In genomic region chr19:54470991-54471782, GRCh38 we compare ENCODE assay signal across 9 cellular contexts. TPM values are rescaled to one million over a fixed set of nuclear protein-coding genes. Genes with fewer than 3 reads are reported as not detected.
DNase-seq lines count a peak whose midpoint lies in the region; ATAC-seq and TF ChIP-seq lines count a peak whose summit lies in the region.
"Had no signal": no experiment of that assay in that cellular context is flagged by ENCODE, and none has a peak within 500 bp of the region (broad histone marks: within the 10 kb centered on the region; RNA-seq: fewer than 3 reads in every experiment).

No MANE protein-coding gene starts in this region.

- peaks cover 15% of the 10 kb centered on the region for H3K4me1 Mint-ChIP-seq in activated naive CD8-positive, alpha-beta T cell treated with anti-CD3 and anti-CD28 coated beads for 36 hours
- peaks cover 4% of the 10 kb centered on the region for H3K4me1 Mint-ChIP-seq in progenitor cell of endocrine pancreas (ENCODE audit: low read depth)

- H3K27me3 ChIP-seq in left ventricle myocardium inferior (ENCODE audit: low read depth) = peaks cover 41% of the 10 kb centered on the region

- peaks cover 44% of the 10 kb centered on the region for H3K4me1 ChIP-seq in left ventricle myocardium inferior

- no peaks in the 10 kb centered on the region for H3K36me3 Mint-ChIP-seq in activated naive CD8-positive, alpha-beta T cell treated with anti-CD3 and anti-CD28 coated beads for 36 hours
- no peaks in the 10 kb centered on the region for H3K36me3 Mint-ChIP-seq in progenitor cell of endocrine pancreas (ENCODE audit: insufficient read depth)

- ATAC-seq in HG03354 (IDR thresholded peaks at IDR 0.05; ENCODE audit: poor library complexity, severe bottlenecking, unreplicated experiment) = no peak
- ATAC-seq in HG03432 (IDR thresholded peaks at IDR 0.05; ENCODE audit: unreplicated experiment) = no peak

- intact Hi-C loops in left ventricle myocardium inferior (cut with micrococcal nuclease) = no loop called here

- H3K36me3 ChIP-seq in left ventricle myocardium inferior = no peaks in the 10 kb centered on the region

- no peak overlapping the region for H3K27ac Mint-ChIP-seq in activated naive CD8-positive, alpha-beta T cell treated with anti-CD3 and anti-CD28 coated beads for 36 hours
- no peak overlapping the region for H3K27ac Mint-ChIP-seq in progenitor cell of endocrine pancreas

- H3K27me3 Mint-ChIP-seq in activated naive CD8-positive, alpha-beta T cell treated with anti-CD3 and anti-CD28 coated beads for 36 hours = peaks cover 63% of the 10 kb centered on the region
- peaks cover 55% of the 10 kb centered on the region for H3K27me3 Mint-ChIP-seq in progenitor cell of endocrine pancreas

- DNase-seq in DMS53 treated with DMSO at 0.1 percent for 48 hours (lab: John Stamatoyannopoulos, UW; ENCODE audit: unreplicated experiment) = peak; percentile 23
- DNase-seq in activated naive CD8-positive, alpha-beta T cell treated with anti-CD3 and anti-CD28 coated beads for 36 hours = no peak
- DNase-seq in left ventricle myocardium inferior = peak; percentile 52
- peak; percentile 75 for DNase-seq in pons (ENCODE audit: low spot score)
- DNase-seq in activated naive CD4-positive, alpha-beta T cell (lab: John Stamatoyannopoulos, UW) = no peak
- DNase-seq in progenitor cell of endocrine pancreas (ENCODE audit: low spot score, unreplicated experiment) = no peak

- no peaks in the 10 kb centered on the region for H3K9me3 ChIP-seq in left ventricle myocardium inferior (replicated peaks)

- TF ChIP-seq CTCF in left ventricle myocardium inferior (IDR thresholded peaks at IDR 0.05; ENCODE audit: borderline replicate concordance) (no peak), progenitor cell of endocrine pancreas (IDR thresholded peaks at IDR 0.05; ENCODE audit: unreplicated experiment) (no peak)

- H3K27ac ChIP-seq in left ventricle myocardium inferior (replicated peaks) = peak overlapping the region; percentile 90

- no peaks in the 10 kb centered on the region for H3K9me3 Mint-ChIP-seq in activated naive CD8-positive, alpha-beta T cell treated with anti-CD3 and anti-CD28 coated beads for 36 hours
- no peaks in the 10 kb centered on the region for H3K9me3 Mint-ChIP-seq in progenitor cell of endocrine pancreas (ENCODE audit: low read depth)

- peak overlapping the region; percentile 51 for H3K4me3 Mint-ChIP-seq in activated naive CD8-positive, alpha-beta T cell treated with anti-CD3 and anti-CD28 coated beads for 36 hours
- H3K4me3 Mint-ChIP-seq in progenitor cell of endocrine pancreas (ENCODE audit: low read depth) = no peak overlapping the region

- H3K4me3 ChIP-seq in left ventricle myocardium inferior = peak overlapping the region; percentile 68

RNA-seq across cellular contexts. Expression of gene CDC42EP5, which starts 1.9 kb away (rescaled TPM):
- under 1 TPM in 1 of 2 experiments, not detected in 1; 0.34 TPM for total RNA-seq in activated naive CD8-positive, alpha-beta T cell treated with anti-CD3 and anti-CD28 coated beads for 36 hours
- 8.7 TPM for total RNA-seq in left ventricle myocardium inferior
- total RNA-seq in progenitor cell of endocrine pancreas = 1.6 and 2.1 TPM in 2 replicates

RNA-seq across cellular contexts. Expression of gene LENG9, which starts 7.6 kb away (rescaled TPM):
- 1 to 10 TPM; 4.3 to 4.9 TPM for total RNA-seq in activated naive CD8-positive, alpha-beta T cell treated with anti-CD3 and anti-CD28 coated beads for 36 hours
- total RNA-seq in left ventricle myocardium inferior (1.7 TPM), progenitor cell of endocrine pancreas (0.72 and 0.75 TPM in 2 replicates)

RNA-seq across cellular contexts. Expression of gene LENG8, which starts 22.2 kb away (rescaled TPM):
- total RNA-seq in activated naive CD8-positive, alpha-beta T cell treated with anti-CD3 and anti-CD28 coated beads for 36 hours = 100 to 1,000 TPM; 101 to 108 TPM
- total RNA-seq in left ventricle myocardium inferior (66.0 TPM), progenitor cell of endocrine pancreas (188 and 210 TPM in 2 replicates)

RNA-seq across cellular contexts. Expression of gene LAIR2, which starts 31.4 kb away (rescaled TPM):
- total RNA-seq in activated naive CD8-positive, alpha-beta T cell treated with anti-CD3 and anti-CD28 coated beads for 36 hours = 1 to 10 TPM; 1.8 to 2.4 TPM
- total RNA-seq in left ventricle myocardium inferior (not detected), progenitor cell of endocrine pancreas (not detected in 2 replicates)
- total RNA-seq: subcutaneous adipose tissue had no signal

RNA-seq across cellular contexts. Expression of gene TTYH1, which starts 55.9 kb away (rescaled TPM):
- 1 to 10 TPM in 1 of 2 experiments, under 1 TPM in 1; 0.98 to 1.8 TPM for total RNA-seq in activated naive CD8-positive, alpha-beta T cell treated with anti-CD3 and anti-CD28 coated beads for 36 hours
- total RNA-seq in left ventricle myocardium inferior (1.9 TPM), progenitor cell of endocrine pancreas (133 and 144 TPM in 2 replicates)

Comparison
In these comparisons a context has a peak if more than half of its experiments do, and no peak if none do; other contexts are left out.
1. DNase-seq: peak in DMS53 treated with DMSO at 0.1 percent for 48 hours (single experiment), left ventricle myocardium inferior (single experiment) and pons (single experiment); none in activated naive CD8-positive, alpha-beta T cell treated with anti-CD3 and anti-CD28 coated beads for 36 hours (single experiment), activated naive CD4-positive, alpha-beta T cell (0 of 4) and progenitor cell of endocrine pancreas (single experiment).